8 cellular contexts compared by ENCODE assay signal in genomic region chr7:100867040-100867795, GRCh38. TPM values are rescaled to one million over a fixed set of nuclear protein-coding genes. Genes with fewer than 3 reads are reported as not detected.
DNase-seq lines count a peak whose midpoint lies in the region; FAIRE-seq and TF ChIP-seq lines count a peak whose summit lies in the region.

TSS of gene TRIP6 (plus strand) at chr7:100867387. CDS start at chr7:100867498, 111 bp downstream.

- H3K9ac ChIP-seq in HUES64 (ENCODE audit: low read depth, low read length) (peak within 1 kb of the TSS; percentile 95), liver (ENCODE audit: low read depth in 1 of 2, low read length in 2 of 2) (peak within 1 kb of the TSS; percentile 70 to 78)

- H3K36me3 ChIP-seq in HUES64 (ENCODE audit: insufficient read depth, low read length) (peaks cover 33% of the 10 kb centered on the region), liver (ENCODE audit: control insufficient read depth in 4 of 4, insufficient read depth in 3 of 4, low read depth in 1 of 4, low read length in 3 of 4) (peaks cover 0 to 20% (median 12%) of the 10 kb centered on the region in 4 donors)

- intact Hi-C loops in dorsolateral prefrontal cortex (cut with DNase I): no loop called here

- TF ChIP-seq CTCF in dorsolateral prefrontal cortex (IDR thresholded peaks at IDR 0.05 in 54 of 56, conservative IDR thresholded peaks at IDR 0.05 in 2 of 56; ENCODE audit: low read depth in 1 of 56, partially characterized antibody in 56 of 56) (no peak), liver (IDR thresholded peaks at IDR 0.05; ENCODE audit: low read depth, low read length, missing input control) (no peak)

- H3K4me3 ChIP-seq in HUES64 (ENCODE audit: low read length) (peak within 1 kb of the TSS; percentile 90), dorsolateral prefrontal cortex (peak within 1 kb of the TSS; percentile 42 to 86 (median 70)), liver (ENCODE audit: low read depth in 1 of 3, low read length in 3 of 3) (peak within 1 kb of the TSS; percentile 68 to 80 (median 79))

- H3K27me3 ChIP-seq in HUES64 (ENCODE audit: insufficient read depth, low read length) (no peaks in the 10 kb centered on the region), dorsolateral prefrontal cortex (no peaks in the 10 kb centered on the region), liver (ENCODE audit: control insufficient read depth in 4 of 4, insufficient read depth in 4 of 4, low read length in 3 of 4) (no peaks in the 10 kb centered on the region)

- H3K4me1 ChIP-seq in HUES64 (ENCODE audit: insufficient read depth, low read length) (peaks cover 10% of the 10 kb centered on the region), liver (ENCODE audit: control insufficient read depth in 4 of 4, insufficient read depth in 4 of 4, low read length in 3 of 4) (peaks cover 13 to 36% (median 20%) of the 10 kb centered on the region in 4 donors)

- DNase-seq in GM12892 (ENCODE audit: insufficient read length) (peak; percentile 79), dorsolateral prefrontal cortex (peak in 9 of 10 donors; percentile 59 to 88 (median 83)), NCI-H446 (lab: John Stamatoyannopoulos, UW) (no peak), SK-N-DZ (ENCODE audit: low spot score) (no peak)
- peak; percentile 66 to 75 for DNase-seq in activated CD4-positive, alpha-beta T cell treated with anti-CD3 and anti-CD28 coated beads for 4 hours
- peak; percentile 58 to 64 for DNase-seq in stimulated activated CD4-positive, alpha-beta T cell treated with anti-CD3 and anti-CD28 coated beads, Interleukin-2, amount 100 ng/mL, for 48 hours

- under 1% methylated on average over 39 of the region's 44 CpGs for WGBS in HUES64
- 1% methylated on average over 44 of the region's 44 CpGs for WGBS in liver

- peak within 1 kb of the TSS; percentile 98 for H3K27ac ChIP-seq in HUES64 (ENCODE audit: low read depth, low read length)
- peak within 1 kb of the TSS; percentile 84 to 99 (median 97) for H3K27ac ChIP-seq in dorsolateral prefrontal cortex
- H3K27ac ChIP-seq in liver (ENCODE audit: low read depth in 1 of 2, low read length in 2 of 2): peak within 1 kb of the TSS; percentile 92 to 99

- TF ChIP-seq RAD21 in liver (IDR thresholded peaks at IDR 0.05): no peak

- peak; percentile 57 for TF ChIP-seq POLR2A in GM12892 (IDR thresholded peaks at IDR 0.05; ENCODE audit: low read depth, low read length)

- FAIRE-seq in GM12892 (lab: Jason Lieb, UNC): peak; percentile 78

- H3K9me3 ChIP-seq in HUES64 (ENCODE audit: insufficient read depth, low read depth, low read length): no peaks in the 10 kb centered on the region
- H3K9me3 ChIP-seq in liver (ENCODE audit: control insufficient read depth in 4 of 4, low read length in 3 of 4): no peaks in the 10 kb centered on the region

TF ChIP-seq in liver, 16 proteins besides CTCF, POLR2A, EP300 and RAD21:
- TF ChIP-seq SP1 (IDR thresholded peaks at IDR 0.05) (peak; percentile 36), JUND (IDR thresholded peaks at IDR 0.05) (peak; percentile 64 to 79), FOXA2 (IDR thresholded peaks at IDR 0.05) (no peak), HNF4A (conservative IDR thresholded peaks at IDR 0.05) (peak in 1 of 2 donors; percentile 14)

RNA-seq across cellular contexts. Expression of gene TRIP6, which starts in this region (rescaled TPM):
- polyA plus RNA-seq in GM12892 (2012; ENCODE audit: missing spikeins): 20.9 TPM
- 81.6 TPM for polyA plus RNA-seq in HUES64 (2013, experiment 1 of 2)
- 70.0 TPM for polyA plus RNA-seq in HUES64 (2013, experiment 2 of 2)
- total RNA-seq in dorsolateral prefrontal cortex (10 to 100 TPM; 12.5 to 46.7 (median 23.4) TPM), liver (10 to 100 TPM; 14.6 to 18.6 TPM)
- 10 to 100 TPM; 17.7 to 30.7 TPM for polyA plus RNA-seq in liver
- 0.49 and 2.7 TPM in 2 replicates for polyA plus RNA-seq in SK-N-DZ (2014; cell fraction: cytosol; rRNA removed)
- polyA plus RNA-seq in SK-N-DZ (2014; cell fraction: nucleus; rRNA removed): 2.1 and 11.7 TPM in 2 replicates

Comparison
In these comparisons a context has a peak if more than half of its experiments do, and no peak if none do; other contexts are left out.
1. DNase-seq: peak in GM12892 (single experiment), activated CD4-positive, alpha-beta T cell treated with anti-CD3 and anti-CD28 coated beads for 4 hours (2 of 2), dorsolateral prefrontal cortex (9 of 10) and stimulated activated CD4-positive, alpha-beta T cell treated with anti-CD3 and anti-CD28 coated beads, Interleukin-2, amount 100 ng/mL, for 48 hours (2 of 2); none in NCI-H446 (0 of 2) and SK-N-DZ (single experiment).
2. Peak in every context shown above with its lines, with median percentiles within 50 percentile points of each other: H3K27ac ChIP-seq and H3K4me3 ChIP-seq.